In genomic region chr7:48253020-48253419, GRCh38 we compare ENCODE assay signal across 18 cellular contexts.
"Had no signal": no experiment of that assay in that cellular context is flagged by ENCODE, and none has a peak within 500 bp of the region (broad histone marks: within the 10 kb centered on the region; RNA-seq: fewer than 3 reads in every experiment).

No MANE protein-coding gene starts in this region.

- H3K9ac ChIP-seq: parathyroid adenoma had no signal

- H3K27me3 Mint-ChIP-seq: stimulated activated naive B cell treated with anti-CD40 and anti-IgM and Interleukin-4, amounts not matched to agents 10 μg/mL and 1 μg/mL and 100 μg/mL, for 72 hours had no signal

- H3K36me3 Mint-ChIP-seq: activated naive CD4-positive, alpha-beta T cell treated with anti-CD3 and anti-CD28 coated beads, Interleukin-2, amount 50 U/mL, for 72 hours; brain; stimulated activated naive B cell treated with anti-CD40 and anti-IgM and Interleukin-4, amounts not matched to agents 10 μg/mL and 1 μg/mL and 100 μg/mL, for 72 hours had no signal

- H3K4me1 Mint-ChIP-seq: brain had no signal

- H3K9me3 Mint-ChIP-seq: activated CD4-positive, alpha-beta T cell treated with anti-CD3 and anti-CD28 coated beads, Interleukin-2, amount 10 ng/mL, durations not matched to agents 7 days and 5 days had no signal

- DNase-seq: activated CD4-positive, alpha-beta T cell treated with anti-CD3 and anti-CD28 coated beads, Interleukin-2, amount 10 ng/mL, durations not matched to agents 7 days and 5 days; activated CD8-positive, alpha-beta memory T cell treated with anti-CD3 and anti-CD28 coated beads, Interleukin-2, amount 50 U/mL, for 48 hours; activated gamma-delta T cell; activated T-cell treated with anti-CD3 and anti-CD28 coated beads, Interleukin-2, amount 50 U/mL, for 72 hours; amniotic stem cell; effector memory CD4-positive, alpha-beta T cell; foreskin melanocyte; head of caudate nucleus; left colon; lower lobe of right lung; stimulated activated CD4-positive, alpha-beta T cell treated with anti-CD3 and anti-CD28 coated beads, Interleukin-2, amount 100 ng/mL, for 48 hours; stimulated activated naive B cell treated with anti-CD40 and anti-IgM and Interleukin-4, amounts not matched to agents 10 μg/mL and 1 μg/mL and 100 μg/mL, for 72 hours had no signal

- H3K4me3 ChIP-seq: lower lobe of right lung, thyroid gland had no signal

- H3K27ac Mint-ChIP-seq: activated CD4-positive, alpha-beta T cell treated with anti-CD3 and anti-CD28 coated beads, Interleukin-2, amount 10 ng/mL, durations not matched to agents 7 days and 5 days; activated naive CD4-positive, alpha-beta T cell treated with anti-CD3 and anti-CD28 coated beads, Interleukin-2, amount 50 U/mL, for 72 hours; activated T-cell treated with anti-CD3 and anti-CD28 coated beads, Interleukin-2, amount 50 U/mL, for 72 hours; brain; stimulated activated naive B cell treated with anti-CD40 and anti-IgM and Interleukin-4, amounts not matched to agents 10 μg/mL and 1 μg/mL and 100 μg/mL, for 72 hours; T-helper 2 cell treated with Interferon-gamma antibody and Interleukin-4, amounts not matched to agents 5 μg/mL and 100 μg/mL, for 36 hours had no signal

- H3K4me3 Mint-ChIP-seq: activated CD4-positive, alpha-beta T cell treated with anti-CD3 and anti-CD28 coated beads, Interleukin-2, amount 10 ng/mL, durations not matched to agents 7 days and 5 days; activated T-cell treated with anti-CD3 and anti-CD28 coated beads, Interleukin-2, amount 50 U/mL, for 72 hours; brain; stimulated activated naive B cell treated with anti-CD40 and anti-IgM and Interleukin-4, amounts not matched to agents 10 μg/mL and 1 μg/mL and 100 μg/mL, for 72 hours; T-helper 2 cell treated with Interferon-gamma antibody and Interleukin-4, amounts not matched to agents 5 μg/mL and 100 μg/mL, for 36 hours had no signal

- H3K36me3 ChIP-seq: lower lobe of right lung, thyroid gland had no signal

- H3K27ac ChIP-seq: epithelial cell of prostate, lower lobe of right lung, parathyroid adenoma, thyroid gland had no signal

- H3K9me3 ChIP-seq: lower lobe of right lung, thyroid gland had no signal

- H3K4me1 ChIP-seq: lower lobe of right lung, parathyroid adenoma, thyroid gland had no signal

- H2AFZ ChIP-seq: parathyroid adenoma had no signal

- H3K79me2 ChIP-seq: parathyroid adenoma had no signal

- ATAC-seq: activated T-cell treated with anti-CD3 and anti-CD28 coated beads, Interleukin-2, amount 50 U/mL, for 72 hours; left colon; lower lobe of right lung; stimulated activated naive B cell treated with anti-CD40 and anti-IgM and Interleukin-4, amounts not matched to agents 10 μg/mL and 1 μg/mL and 100 μg/mL, for 72 hours had no signal

- H3K27me3 ChIP-seq: thyroid gland had no signal
